9 cellular contexts compared by ENCODE assay signal in genomic region chr6:115896538-115897129, GRCh38.
A peak's percentile ranks its signal among the peaks of the same experiment; 100 is the strongest.
DNase-seq lines count a peak whose midpoint lies in the region; ATAC-seq, FAIRE-seq and TF ChIP-seq lines count a peak whose summit lies in the region.
"Had no signal": no experiment of that assay in that cellular context is flagged by ENCODE, and none has a peak within 500 bp of the region (broad histone marks: within the 10 kb centered on the region; RNA-seq: fewer than 3 reads in every experiment).

No MANE protein-coding gene starts in this region.

- H3K4me3 Mint-ChIP-seq in activated T-helper 2 cell treated with anti-CD3 and anti-CD28 coated beads, Interferon-gamma antibody, Interleukin-2, Interleukin-4, amounts not matched to agents 10 μg/mL and 5 μg/mL and 100 μg/mL, durations not matched to agents 14 hours and 24 hours and 36 hours (ENCODE audit: low read depth), result no peak overlapping the region
- no peak overlapping the region for H3K4me3 Mint-ChIP-seq in activated CD4-positive, alpha-beta T cell treated with anti-CD3 and anti-CD28 coated beads, Interleukin-2, amount 10 ng/mL, durations not matched to agents 24 days and 14 days
- H3K4me3 Mint-ChIP-seq: activated B cell treated with CpG ODN at 0.5 μM for 24 hours had no signal

- H3K36me3 Mint-ChIP-seq in activated T-helper 2 cell treated with anti-CD3 and anti-CD28 coated beads, Interferon-gamma antibody, Interleukin-2, Interleukin-4, amounts not matched to agents 10 μg/mL and 5 μg/mL and 100 μg/mL, durations not matched to agents 14 hours and 24 hours and 36 hours (ENCODE audit: low read depth), result no peaks in the 10 kb centered on the region
- H3K36me3 Mint-ChIP-seq in activated CD4-positive, alpha-beta T cell treated with anti-CD3 and anti-CD28 coated beads, Interleukin-2, amount 10 ng/mL, durations not matched to agents 24 days and 14 days (ENCODE audit: low read depth), result no peaks in the 10 kb centered on the region

- no peak for TF ChIP-seq POLR2A in H54 (IDR thresholded peaks at IDR 0.05; ENCODE audit: low read depth, low read length)

- intact Hi-C loops in activated T-helper 2 cell treated with anti-CD3 and anti-CD28 coated beads, Interferon-gamma antibody, Interleukin-2, Interleukin-4, amounts not matched to agents 10 μg/mL and 5 μg/mL and 100 μg/mL, durations not matched to agents 14 hours and 24 hours and 36 hours (cut with micrococcal nuclease), result loop anchor here (10.0 kb wide), 1 partner anchor 1802 kb away; no protein-coding TSS in a partner anchor
- intact Hi-C loops in activated CD4-positive, alpha-beta T cell treated with anti-CD3 and anti-CD28 coated beads, Interleukin-2, amount 10 ng/mL, durations not matched to agents 24 days and 14 days (cut with micrococcal nuclease), result loop anchor here (1.0 to 10.0 kb wide), 3 partner anchors 902 to 1799 kb away; no protein-coding TSS in a partner anchor

- H3K27ac Mint-ChIP-seq in activated T-helper 2 cell treated with anti-CD3 and anti-CD28 coated beads, Interferon-gamma antibody, Interleukin-2, Interleukin-4, amounts not matched to agents 10 μg/mL and 5 μg/mL and 100 μg/mL, durations not matched to agents 14 hours and 24 hours and 36 hours, result no peak overlapping the region
- no peak overlapping the region for H3K27ac Mint-ChIP-seq in activated CD4-positive, alpha-beta T cell treated with anti-CD3 and anti-CD28 coated beads, Interleukin-2, amount 10 ng/mL, durations not matched to agents 24 days and 14 days
- H3K27ac Mint-ChIP-seq: activated B cell treated with CpG ODN at 0.5 μM for 24 hours had no signal

- no peak for FAIRE-seq in H54 (lab: Jason Lieb, UNC)

- H3K27ac ChIP-seq in VCaP, result no peak overlapping the region

- H3K9me3 Mint-ChIP-seq in activated T-helper 2 cell treated with anti-CD3 and anti-CD28 coated beads, Interferon-gamma antibody, Interleukin-2, Interleukin-4, amounts not matched to agents 10 μg/mL and 5 μg/mL and 100 μg/mL, durations not matched to agents 14 hours and 24 hours and 36 hours, result no peaks in the 10 kb centered on the region
- no peaks in the 10 kb centered on the region for H3K9me3 Mint-ChIP-seq in activated CD4-positive, alpha-beta T cell treated with anti-CD3 and anti-CD28 coated beads, Interleukin-2, amount 10 ng/mL, durations not matched to agents 24 days and 14 days
- H3K9me3 Mint-ChIP-seq: activated B cell treated with CpG ODN at 0.5 μM for 24 hours had no signal

- H3K27me3 Mint-ChIP-seq in activated T-helper 2 cell treated with anti-CD3 and anti-CD28 coated beads, Interferon-gamma antibody, Interleukin-2, Interleukin-4, amounts not matched to agents 10 μg/mL and 5 μg/mL and 100 μg/mL, durations not matched to agents 14 hours and 24 hours and 36 hours (ENCODE audit: low read depth), result no peaks in the 10 kb centered on the region
- H3K27me3 Mint-ChIP-seq in activated CD4-positive, alpha-beta T cell treated with anti-CD3 and anti-CD28 coated beads, Interleukin-2, amount 10 ng/mL, durations not matched to agents 24 days and 14 days, result peaks cover 3% of the 10 kb centered on the region

- TF ChIP-seq CTCF in LNCAP (IDR thresholded peaks at IDR 0.05) (peak; percentile 83), VCaP (conservative IDR thresholded peaks at IDR 0.05) (peak; percentile 91)

- H3K4me1 Mint-ChIP-seq in activated T-helper 2 cell treated with anti-CD3 and anti-CD28 coated beads, Interferon-gamma antibody, Interleukin-2, Interleukin-4, amounts not matched to agents 10 μg/mL and 5 μg/mL and 100 μg/mL, durations not matched to agents 14 hours and 24 hours and 36 hours (ENCODE audit: low read depth), result peaks cover 13% of the 10 kb centered on the region
- peaks cover 5% of the 10 kb centered on the region for H3K4me1 Mint-ChIP-seq in activated CD4-positive, alpha-beta T cell treated with anti-CD3 and anti-CD28 coated beads, Interleukin-2, amount 10 ng/mL, durations not matched to agents 24 days and 14 days
- H3K4me1 Mint-ChIP-seq: activated B cell treated with CpG ODN at 0.5 μM for 24 hours had no signal

- ATAC-seq in GM19372 (IDR thresholded peaks at IDR 0.05; ENCODE audit: low read depth, unreplicated experiment), result peak; percentile 41

- DNase-seq in DMS153 (lab: John Stamatoyannopoulos, UW), result peak; percentile 31
- peak; percentile 7 for DNase-seq in iPS DF 4.7 (ENCODE audit: extremely low read depth, low spot score)
- no peak for DNase-seq in H54 (ENCODE audit: insufficient read length, low spot score)
- no peak for DNase-seq in activated T-helper 2 cell treated with anti-CD3 and anti-CD28 coated beads, Interferon-gamma antibody, Interleukin-2, Interleukin-4, amounts not matched to agents 10 μg/mL and 5 μg/mL and 100 μg/mL, durations not matched to agents 14 hours and 24 hours and 36 hours (ENCODE audit: low spot score)
- DNase-seq in activated CD4-positive, alpha-beta T cell treated with anti-CD3 and anti-CD28 coated beads, Interleukin-2, amount 10 ng/mL, durations not matched to agents 24 days and 14 days, result no peak
- DNase-seq: activated B cell treated with CpG ODN at 0.5 μM for 24 hours had no signal

Comparison
In these comparisons a context has a peak if more than half of its experiments do, and no peak if none do; other contexts are left out.
1. DNase-seq: peak in DMS153 (single experiment) and iPS DF 4.7 (single experiment); none in H54 (single experiment), activated T-helper 2 cell treated with anti-CD3 and anti-CD28 coated beads, Interferon-gamma antibody, Interleukin-2, Interleukin-4, amounts not matched to agents 10 μg/mL and 5 μg/mL and 100 μg/mL, durations not matched to agents 14 hours and 24 hours and 36 hours (single experiment) and activated CD4-positive, alpha-beta T cell treated with anti-CD3 and anti-CD28 coated beads, Interleukin-2, amount 10 ng/mL, durations not matched to agents 24 days and 14 days (single experiment).